In genomic region chr22:44147821-44148574, GRCh38 we compare ENCODE assay signal across 1 cellular context.
A peak's percentile ranks its signal among the peaks of the same experiment; 100 is the strongest.
TF ChIP-seq lines count a peak whose summit lies in the region.

No MANE protein-coding gene starts in this region.

TF ChIP-seq in WTC11, 78 proteins besides CTCF, POLR2A, EP300 and RAD21 (continued from another document):
- TF ChIP-seq USF1 (CRISPR knock-in tag; IDR thresholded peaks at IDR 0.05), result no peak
- peak; percentile 65; the same call in 1 of the 2 replicates for TF ChIP-seq CREB1 (CRISPR knock-in tag; IDR thresholded peaks at IDR 0.05)
- TF ChIP-seq NFE2L1 (CRISPR knock-in tag; IDR thresholded peaks at IDR 0.05), result no peak
- peak; percentile 57 for TF ChIP-seq SMAD3 (CRISPR knock-in tag; IDR thresholded peaks at IDR 0.05; ENCODE audit: borderline replicate concordance)
- no peak for TF ChIP-seq IRF1 (CRISPR knock-in tag; IDR thresholded peaks at IDR 0.05)
- TF ChIP-seq STAT6 (CRISPR knock-in tag; conservative IDR thresholded peaks at IDR 0.05; ENCODE audit: low read depth), result no peak
- peak; percentile 62; the same call in 1 of the 2 replicates for TF ChIP-seq ZNF423 (CRISPR knock-in tag; IDR thresholded peaks at IDR 0.05)
- peak; percentile 80 for TF ChIP-seq SP1 (CRISPR knock-in tag; conservative IDR thresholded peaks at IDR 0.05)
- peak; percentile 69 for TF ChIP-seq ZNF281 (CRISPR knock-in tag; IDR thresholded peaks at IDR 0.05)
- no peak for TF ChIP-seq NR1H2 (CRISPR knock-in tag; IDR thresholded peaks at IDR 0.05)
- peak; percentile 52 for TF ChIP-seq FOXK1 (CRISPR knock-in tag; IDR thresholded peaks at IDR 0.05)
- peak; percentile 90 for TF ChIP-seq MAX (CRISPR knock-in tag; IDR thresholded peaks at IDR 0.05)
- TF ChIP-seq ERG (CRISPR knock-in tag; IDR thresholded peaks at IDR 0.05), result 0 out of 2 replicates have a peak, but pooled peaks have one; percentile 15
- TF ChIP-seq TP53 (CRISPR knock-in tag; IDR thresholded peaks at IDR 0.05), result no peak
- no peak for TF ChIP-seq TCF7 (CRISPR knock-in tag; IDR thresholded peaks at IDR 0.05; ENCODE audit: low read depth)
- no peak for TF ChIP-seq HMGXB4 (CRISPR knock-in tag; IDR thresholded peaks at IDR 0.05)
- TF ChIP-seq PRRX2 (CRISPR knock-in tag; IDR thresholded peaks at IDR 0.05), result no peak
- TF ChIP-seq ZNF396 (CRISPR knock-in tag; IDR thresholded peaks at IDR 0.05; ENCODE audit: borderline replicate concordance), result no peak
- 0 out of 2 replicates have a peak, but pooled peaks have one; percentile 47 for TF ChIP-seq ZNF232 (CRISPR knock-in tag; IDR thresholded peaks at IDR 0.05)
- no peak for TF ChIP-seq ZNF512 (CRISPR knock-in tag; IDR thresholded peaks at IDR 0.05; ENCODE audit: borderline replicate concordance)
- no peak for TF ChIP-seq JAZF1 (CRISPR knock-in tag; IDR thresholded peaks at IDR 0.05)
- no peak for TF ChIP-seq FOXP4 (CRISPR knock-in tag; IDR thresholded peaks at IDR 0.05)
- no peak; the same call in 1 of the 2 replicates for TF ChIP-seq AFF4 (CRISPR knock-in tag; IDR thresholded peaks at IDR 0.05; ENCODE audit: borderline replicate concordance)
- TF ChIP-seq ZBTB21 (CRISPR knock-in tag; IDR thresholded peaks at IDR 0.05; ENCODE audit: borderline replicate concordance), result no peak
TF ChIP-seq in WTC11: peak in this region for 15.
